In the genomic region with DNA sequence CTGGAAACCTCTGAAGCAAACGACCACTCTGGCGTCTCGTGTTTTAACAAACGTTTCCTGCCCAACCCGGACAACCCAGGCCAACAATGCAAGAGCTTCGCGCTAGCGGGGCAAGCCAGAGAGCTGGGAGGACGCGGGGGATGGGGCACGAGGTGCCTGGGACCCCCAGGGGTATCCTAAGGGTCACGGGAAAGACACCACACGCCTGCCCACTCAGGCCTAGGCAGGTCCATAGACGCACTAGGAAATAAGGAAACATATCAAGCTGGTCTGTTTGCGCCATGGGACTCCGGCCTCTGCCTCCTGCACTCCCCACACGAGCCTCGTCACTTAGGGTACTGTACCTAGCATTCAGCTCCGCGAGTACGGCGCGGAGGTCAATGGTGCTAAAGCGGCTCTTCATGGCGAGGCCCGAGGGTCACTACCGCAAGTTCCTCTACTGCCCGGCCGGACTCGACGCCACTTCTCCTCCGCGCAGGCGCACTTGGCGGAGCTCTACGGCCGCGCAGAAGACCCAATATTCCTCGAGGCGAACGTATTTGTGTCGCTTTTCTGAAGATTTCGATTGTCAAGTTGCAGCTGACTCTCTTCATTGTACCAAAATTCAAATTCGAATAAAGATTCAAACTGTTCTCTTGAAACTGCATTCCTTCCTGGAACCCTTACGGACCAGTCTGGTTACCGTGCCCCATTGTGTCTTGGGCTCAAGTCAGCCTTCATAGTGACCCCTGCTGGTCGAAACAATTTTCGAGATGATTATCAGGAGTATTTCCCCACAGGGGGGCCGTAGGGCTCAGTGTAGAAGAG, we compare ENCODE assay signal across 1 cellular context.
TF ChIP-seq lines count a peak whose summit lies in the region.

A gene with protein sequence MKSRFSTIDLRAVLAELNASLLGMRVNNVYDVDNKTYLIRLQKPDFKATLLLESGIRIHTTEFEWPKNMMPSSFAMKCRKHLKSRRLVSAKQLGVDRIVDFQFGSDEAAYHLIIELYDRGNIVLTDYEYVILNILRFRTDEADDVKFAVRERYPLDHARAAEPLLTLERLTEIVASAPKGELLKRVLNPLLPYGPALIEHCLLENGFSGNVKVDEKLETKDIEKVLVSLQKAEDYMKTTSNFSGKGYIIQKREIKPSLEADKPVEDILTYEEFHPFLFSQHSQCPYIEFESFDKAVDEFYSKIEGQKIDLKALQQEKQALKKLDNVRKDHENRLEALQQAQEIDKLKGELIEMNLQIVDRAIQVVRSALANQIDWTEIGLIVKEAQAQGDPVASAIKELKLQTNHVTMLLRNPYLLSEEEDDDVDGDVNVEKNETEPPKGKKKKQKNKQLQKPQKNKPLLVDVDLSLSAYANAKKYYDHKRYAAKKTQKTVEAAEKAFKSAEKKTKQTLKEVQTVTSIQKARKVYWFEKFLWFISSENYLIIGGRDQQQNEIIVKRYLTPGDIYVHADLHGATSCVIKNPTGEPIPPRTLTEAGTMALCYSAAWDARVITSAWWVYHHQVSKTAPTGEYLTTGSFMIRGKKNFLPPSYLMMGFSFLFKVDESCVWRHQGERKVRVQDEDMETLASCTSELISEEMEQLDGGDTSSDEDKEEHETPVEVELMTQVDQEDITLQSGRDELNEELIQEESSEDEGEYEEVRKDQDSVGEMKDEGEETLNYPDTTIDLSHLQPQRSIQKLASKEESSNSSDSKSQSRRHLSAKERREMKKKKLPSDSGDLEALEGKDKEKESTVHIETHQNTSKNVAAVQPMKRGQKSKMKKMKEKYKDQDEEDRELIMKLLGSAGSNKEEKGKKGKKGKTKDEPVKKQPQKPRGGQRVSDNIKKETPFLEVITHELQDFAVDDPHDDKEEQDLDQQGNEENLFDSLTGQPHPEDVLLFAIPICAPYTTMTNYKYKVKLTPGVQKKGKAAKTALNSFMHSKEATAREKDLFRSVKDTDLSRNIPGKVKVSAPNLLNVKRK (minus strand): TSS at position 438 of the 807 bp plus-strand sequence. CDS start 35 bp downstream, at position 403.

TF ChIP-seq in endothelial cell of umbilical vein, 7 proteins besides CTCF, POLR2A, EP300 and RAD21 (continued from another document):
- TF ChIP-seq GATA2 (IDR thresholded peaks at IDR 0.05; ENCODE audit: insufficient read depth, insufficient read length, low read depth, low read length) (peak; percentile 98), EZH2 (IDR thresholded peaks at IDR 0.05; ENCODE audit: borderline replicate concordance, low read depth, low read length, severe bottlenecking) (no peak), POLR2AphosphoS5 (IDR thresholded peaks at IDR 0.05; ENCODE audit: insufficient read depth, low read depth, low read length) (peak; percentile 87)
- TF ChIP-seq, protein P1, sequence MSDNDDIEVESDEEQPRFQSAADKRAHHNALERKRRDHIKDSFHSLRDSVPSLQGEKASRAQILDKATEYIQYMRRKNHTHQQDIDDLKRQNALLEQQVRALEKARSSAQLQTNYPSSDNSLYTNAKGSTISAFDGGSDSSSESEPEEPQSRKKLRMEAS (IDR thresholded peaks at IDR 0.05; ENCODE audit: insufficient read depth, insufficient read length), result no peak
